Comparison of ENCODE assay signal across 14 cellular contexts in the genomic region with DNA sequence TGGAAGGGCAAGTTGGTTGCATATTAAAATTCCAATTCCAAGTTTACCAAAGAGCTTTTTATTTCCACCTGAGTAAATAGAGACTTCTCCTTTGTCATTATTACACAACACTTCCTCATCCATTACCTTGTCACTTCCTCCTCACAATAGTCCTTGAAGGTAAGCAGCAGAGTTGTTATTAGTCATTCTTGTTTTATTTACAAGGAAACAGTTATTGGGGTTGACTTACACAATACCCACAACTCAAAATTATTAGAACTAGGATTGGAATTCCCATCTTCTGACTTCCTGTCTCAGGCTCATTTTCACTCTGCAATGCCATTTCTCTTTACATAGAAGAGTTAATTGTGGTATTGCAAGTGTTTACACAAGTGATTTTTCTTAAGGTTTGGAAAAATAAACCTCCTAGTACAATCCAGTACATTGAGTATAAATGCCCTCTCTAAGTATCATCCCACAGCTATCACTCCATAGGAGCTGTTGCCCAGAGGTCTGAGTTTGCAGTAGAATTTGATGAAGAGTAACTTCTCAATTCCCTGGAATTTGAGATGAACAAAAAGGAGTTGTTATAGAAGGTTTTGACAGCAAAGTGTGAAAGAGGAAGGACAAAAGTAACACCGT. TPM values are rescaled to one million over a fixed set of nuclear protein-coding genes. Genes with fewer than 3 reads are reported as not detected.
DNase-seq lines count a peak whose midpoint lies in the region; ATAC-seq and TF ChIP-seq lines count a peak whose summit lies in the region.
"Had no signal": no experiment of that assay in that cellular context is flagged by ENCODE, and none has a peak within 500 bp of the region (broad histone marks: within the 10 kb centered on the region; RNA-seq: fewer than 3 reads in every experiment).

No MANE protein-coding gene starts in this region.

- no peaks in the 10 kb centered on the region for H3K9me3 Mint-ChIP-seq in stimulated activated memory B cell treated with anti-CD40 and anti-IgM and Interleukin-4, amounts not matched to agents 10 μg/mL and 1 μg/mL and 100 μg/mL, for 72 hours
- H3K9me3 Mint-ChIP-seq: activated T-helper 17 cell treated with anti-CD3 and anti-CD28 coated beads, Interleukin-2, amount 50 U/mL, for 72 hours; stimulated activated naive B cell treated with anti-CD40 and anti-IgM and Interleukin-4, amounts not matched to agents 10 μg/mL and 1 μg/mL and 100 μg/mL, for 72 hours had no signal

- H3K27me3 ChIP-seq in AG04450 (ENCODE audit: control insufficient read depth, insufficient read depth, low read length) = no peaks in the 10 kb centered on the region
- H3K27me3 ChIP-seq: colonic mucosa, upper lobe of right lung had no signal

- H3K36me3 Mint-ChIP-seq in stimulated activated memory B cell treated with anti-CD40 and anti-IgM and Interleukin-4, amounts not matched to agents 10 μg/mL and 1 μg/mL and 100 μg/mL, for 72 hours = no peaks in the 10 kb centered on the region
- H3K36me3 Mint-ChIP-seq: stimulated activated naive B cell treated with anti-CD40 and anti-IgM and Interleukin-4, amounts not matched to agents 10 μg/mL and 1 μg/mL and 100 μg/mL, for 72 hours had no signal

- DNase-seq in AG04450 (ENCODE audit: low read depth, low spot score) (peak; percentile 13), HT1080 (ENCODE audit: low read depth) (peak; percentile 32), amniotic epithelial cell (ENCODE audit: low read depth) (peak; percentile 26), fibroblast of villous mesenchyme (ENCODE audit: low read depth) (peak; percentile 40), NCI-H2171 treated with DMSO at 0.1 percent for 48 hours (lab: John Stamatoyannopoulos, UW) (no peak), NCI-H748 treated with DMSO at 0.1 percent for 48 hours (lab: John Stamatoyannopoulos, UW) (no peak)
- DNase-seq: colonic mucosa; GOT3; NCI-H1092; stimulated activated naive B cell treated with anti-CD40 and anti-IgM and Interleukin-4, amounts not matched to agents 10 μg/mL and 1 μg/mL and 100 μg/mL, for 72 hours; upper lobe of right lung had no signal

- H3K9me3 ChIP-seq in AG04450 (ENCODE audit: control insufficient read depth, insufficient read depth, low read length) = no peaks in the 10 kb centered on the region
- H3K9me3 ChIP-seq: colonic mucosa, upper lobe of right lung had no signal

- no peak overlapping the region for H3K27ac ChIP-seq in AG04450 (ENCODE audit: low read depth, low read length)
- H3K27ac ChIP-seq: colonic mucosa, upper lobe of right lung had no signal

- H3K27me3 Mint-ChIP-seq in stimulated activated memory B cell treated with anti-CD40 and anti-IgM and Interleukin-4, amounts not matched to agents 10 μg/mL and 1 μg/mL and 100 μg/mL, for 72 hours = peaks cover 25% of the 10 kb centered on the region

- H3K27ac Mint-ChIP-seq in stimulated activated memory B cell treated with anti-CD40 and anti-IgM and Interleukin-4, amounts not matched to agents 10 μg/mL and 1 μg/mL and 100 μg/mL, for 72 hours = no peak overlapping the region
- H3K27ac Mint-ChIP-seq: activated T-helper 17 cell treated with anti-CD3 and anti-CD28 coated beads, Interleukin-2, amount 50 U/mL, for 72 hours; stimulated activated naive B cell treated with anti-CD40 and anti-IgM and Interleukin-4, amounts not matched to agents 10 μg/mL and 1 μg/mL and 100 μg/mL, for 72 hours had no signal

- CTCF ChIA-PET in AG04450 (lab: Charles Lee) = interaction anchor here (0.7 to 3.6 kb wide), 15 partner anchors 9 to 482 kb away, joined by 3 to 20 read pairs (median 5); no protein-coding TSS in a partner anchor

- H3K4me3 ChIP-seq in AG04450 (ENCODE audit: low read depth, low read length) (no peak overlapping the region), fibroblast of villous mesenchyme (ENCODE audit: low read depth, low read length) (no peak overlapping the region)
- H3K4me3 ChIP-seq: colonic mucosa, upper lobe of right lung had no signal

- TF ChIP-seq CTCF in AG04450 (IDR thresholded peaks at IDR 0.05; ENCODE audit: low read depth, low read length) (no peak), fibroblast of villous mesenchyme (IDR thresholded peaks at IDR 0.05; ENCODE audit: insufficient read depth, low read depth, low read length) (no peak)

- no peak for ATAC-seq in stimulated activated memory B cell treated with anti-CD40 and anti-IgM and Interleukin-4, amounts not matched to agents 10 μg/mL and 1 μg/mL and 100 μg/mL, for 72 hours
- ATAC-seq in GM18858 (IDR thresholded peaks at IDR 0.05; ENCODE audit: unreplicated experiment) = no peak
- ATAC-seq: activated T-helper 17 cell treated with anti-CD3 and anti-CD28 coated beads, Interleukin-2, amount 50 U/mL, for 72 hours; stimulated activated naive B cell treated with anti-CD40 and anti-IgM and Interleukin-4, amounts not matched to agents 10 μg/mL and 1 μg/mL and 100 μg/mL, for 72 hours; upper lobe of right lung had no signal

- H3K4me3 Mint-ChIP-seq in stimulated activated memory B cell treated with anti-CD40 and anti-IgM and Interleukin-4, amounts not matched to agents 10 μg/mL and 1 μg/mL and 100 μg/mL, for 72 hours = no peak overlapping the region
- H3K4me3 Mint-ChIP-seq: activated T-helper 17 cell treated with anti-CD3 and anti-CD28 coated beads, Interleukin-2, amount 50 U/mL, for 72 hours; stimulated activated naive B cell treated with anti-CD40 and anti-IgM and Interleukin-4, amounts not matched to agents 10 μg/mL and 1 μg/mL and 100 μg/mL, for 72 hours had no signal

- POLR2A ChIA-PET in AG04450 (lab: Yijun Ruan, JAX) = interaction anchor here (1.0 kb wide), 1 partner anchor 100 kb away, joined by 3 read pairs; a partner anchor contains a TSS

- no peaks in the 10 kb centered on the region for H3K4me1 Mint-ChIP-seq in stimulated activated memory B cell treated with anti-CD40 and anti-IgM and Interleukin-4, amounts not matched to agents 10 μg/mL and 1 μg/mL and 100 μg/mL, for 72 hours
- H3K4me1 Mint-ChIP-seq: activated T-helper 17 cell treated with anti-CD3 and anti-CD28 coated beads, Interleukin-2, amount 50 U/mL, for 72 hours; stimulated activated naive B cell treated with anti-CD40 and anti-IgM and Interleukin-4, amounts not matched to agents 10 μg/mL and 1 μg/mL and 100 μg/mL, for 72 hours had no signal

RNA-seq across cellular contexts. Expression of a gene that starts 28.9 kb away (rescaled TPM):
- polyA plus RNA-seq in AG04450 (2011; rRNA removed) = 16.8 and 23.7 TPM in 2 replicates
- 10.2 and 17.7 TPM in 2 replicates for polyA minus RNA-seq in AG04450 (2011; rRNA and poly(A)+ RNA removed)
- total RNA-seq in HT1080 (2014; rRNA removed; shearing (Covaris generic)) = 21.5 and 34.5 TPM in 2 replicates
- polyA plus RNA-seq in HT1080 (2015; cell fraction: cytosol; rRNA removed) = 21.7 and 24.6 TPM in 2 replicates
- 30.2 and 31.3 TPM in 2 replicates for polyA plus RNA-seq in HT1080 (2015; cell fraction: nucleus; rRNA removed)
- 19.3 and 28.9 TPM in 2 replicates for total RNA-seq in fibroblast of villous mesenchyme

RNA-seq across cellular contexts. Expression of a gene that starts 48.6 kb away (rescaled TPM):
- polyA plus RNA-seq in AG04450 (2011; rRNA removed) = 7.1 and 13.1 TPM in 2 replicates
- 2.4 and 5.5 TPM in 2 replicates for polyA minus RNA-seq in AG04450 (2011; rRNA and poly(A)+ RNA removed)
- 32.1 and 38.7 TPM in 2 replicates for total RNA-seq in HT1080 (2014; rRNA removed; shearing (Covaris generic))
- polyA plus RNA-seq in HT1080 (2015; cell fraction: cytosol; rRNA removed) = 34.2 and 35.4 TPM in 2 replicates
- polyA plus RNA-seq in HT1080 (2015; cell fraction: nucleus; rRNA removed) = 47.3 and 48.4 TPM in 2 replicates
- total RNA-seq in fibroblast of villous mesenchyme = 15.5 and 22.5 TPM in 2 replicates

Comparison
In these comparisons a context has a peak if more than half of its experiments do, and no peak if none do; other contexts are left out.
1. DNase-seq: peak in AG04450 (single experiment), HT1080 (single experiment), amniotic epithelial cell (single experiment) and fibroblast of villous mesenchyme (single experiment); none in NCI-H2171 treated with DMSO at 0.1 percent for 48 hours (single experiment) and NCI-H748 treated with DMSO at 0.1 percent for 48 hours (single experiment).